ENCODE assay signal across 21 cellular contexts in the genomic region with DNA sequence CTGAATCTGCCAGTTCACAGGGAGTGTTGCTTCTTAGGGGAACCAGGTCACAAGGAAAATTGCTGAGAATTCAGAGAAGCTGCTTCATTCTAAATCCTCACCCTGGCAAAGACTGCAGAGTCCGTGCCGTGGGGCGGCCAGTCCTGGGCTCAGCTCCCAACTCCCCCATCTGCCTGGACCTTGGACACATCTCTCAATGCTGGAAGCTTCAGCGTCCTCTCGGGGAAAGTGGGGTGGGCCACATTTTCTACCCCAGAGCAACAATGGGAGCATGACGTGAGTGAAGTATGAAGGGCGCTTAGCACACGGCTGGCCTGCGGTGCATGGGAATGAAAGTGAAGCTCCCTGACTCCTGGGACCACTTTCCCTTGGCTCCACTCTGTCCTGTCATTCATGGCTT. TPM values are rescaled to one million over a fixed set of nuclear protein-coding genes. Genes with fewer than 3 reads are reported as not detected.
A peak's percentile ranks its signal among the peaks of the same experiment; 100 is the strongest.
DNase-seq lines count a peak whose midpoint lies in the region; ATAC-seq, FAIRE-seq and TF ChIP-seq lines count a peak whose summit lies in the region.
"Had no signal": no experiment of that assay in that cellular context is flagged by ENCODE, and none has a peak within 500 bp of the region (broad histone marks: within the 10 kb centered on the region; RNA-seq: fewer than 3 reads in every experiment).

No MANE protein-coding gene starts in this region.

- no peak for FAIRE-seq in GM19239 (lab: Jason Lieb, UNC)

- no peak overlapping the region for H3K4me2 ChIP-seq in hepatocyte

- H3K27me3 Mint-ChIP-seq in effector memory CD8-positive, alpha-beta T cell = no peaks in the 10 kb centered on the region
- H3K27me3 Mint-ChIP-seq in naive B cell = no peaks in the 10 kb centered on the region
- H3K27me3 Mint-ChIP-seq: activated naive CD8-positive, alpha-beta T cell had no signal

- CTCF ChIA-PET in RWPE1 (lab: Yijun Ruan, JAX) = interaction anchor here (0.8 to 1.1 kb wide), 2 partner anchors 11 to 222 kb away, joined by 3 to 4 read pairs; no protein-coding TSS in a partner anchor

- no peak overlapping the region for H3K4me3 ChIP-seq in hepatocyte
- H3K4me3 ChIP-seq: lung, SJCRH30 had no signal

- no peak overlapping the region for H3K4me3 Mint-ChIP-seq in effector memory CD8-positive, alpha-beta T cell
- H3K4me3 Mint-ChIP-seq in naive B cell = peak overlapping the region in 2 of 8 donors; percentile 29 to 64
- H3K4me3 Mint-ChIP-seq: activated naive CD8-positive, alpha-beta T cell; T-helper 17 cell had no signal

- no peaks in the 10 kb centered on the region for H3K9me2 ChIP-seq in hepatocyte (replicated peaks; ENCODE audit: insufficient read depth)

- peak; percentile 70 for DNase-seq in Ammon's horn (ENCODE audit: low spot score)
- peak; percentile 66 for DNase-seq in G401 (ENCODE audit: low spot score)
- no peak for DNase-seq in effector memory CD8-positive, alpha-beta T cell
- DNase-seq in naive B cell = no peak
- no peak for DNase-seq in hepatocyte (ENCODE audit: low spot score)
- DNase-seq in GM19239 (ENCODE audit: insufficient read length, low spot score) = no peak
- no peak for DNase-seq in activated CD4-positive, CD25-positive, alpha-beta regulatory T cell treated with anti-CD3 and anti-CD28 coated beads, Interleukin-2, amount 50 U/mL, for 72 hours
- DNase-seq in RWPE1 (ENCODE audit: low spot score) = no peak
- DNase-seq: activated CD4-positive, CD25-positive, alpha-beta regulatory T cell; COR-L47; IMR-90; NCI-H1436 treated with DMSO at 0.1 percent for 48 hours; NCI-H774; PC-3; SJCRH30; T-helper 17 cell had no signal

- H3K9me3 Mint-ChIP-seq in effector memory CD8-positive, alpha-beta T cell = no peaks in the 10 kb centered on the region
- peaks cover 0 to 4% (median 0%) of the 10 kb centered on the region in 7 donors for H3K9me3 Mint-ChIP-seq in naive B cell

- peaks cover 17 to 20% of the 10 kb centered on the region in 2 donors for H3K4me1 Mint-ChIP-seq in effector memory CD8-positive, alpha-beta T cell (ENCODE audit: low read depth in 2 of 2)
- H3K4me1 Mint-ChIP-seq in naive B cell = peaks cover 59 to 99% (median 89%) of the 10 kb centered on the region in 3 donors
- H3K4me1 Mint-ChIP-seq: T-helper 17 cell had no signal

- no peaks in the 10 kb centered on the region for H3K4me1 ChIP-seq in hepatocyte (ENCODE audit: insufficient read depth)

- peaks cover 13% of the 10 kb centered on the region for H3K36me3 Mint-ChIP-seq in effector memory CD8-positive, alpha-beta T cell (ENCODE audit: insufficient read depth)
- peaks cover 42 to 59% of the 10 kb centered on the region in 2 donors for H3K36me3 Mint-ChIP-seq in naive B cell

- no peak overlapping the region for H3K27ac ChIP-seq in hepatocyte
- H3K27ac ChIP-seq in RWPE1 = no peak overlapping the region
- H3K27ac ChIP-seq: HL-60, SJCRH30 had no signal

- H3K9me3 ChIP-seq in hepatocyte (ENCODE audit: low read depth) = no peaks in the 10 kb centered on the region
- H3K9me3 ChIP-seq: SJCRH30 had no signal

- in situ Hi-C loops in G401 (cut with HindIII; ENCODE audit: low sequenced_read_pairs) = no loop called here

- no peaks in the 10 kb centered on the region for H3K36me3 ChIP-seq in hepatocyte (replicated peaks; ENCODE audit: insufficient read depth, low read depth)
- H3K36me3 ChIP-seq: SJCRH30 had no signal

- TF ChIP-seq CTCF in hepatocyte (IDR thresholded peaks at IDR 0.05; ENCODE audit: poor library complexity) = no peak
- TF ChIP-seq CTCF in RWPE1 (conservative IDR thresholded peaks at IDR 0.05; ENCODE audit: low read depth) = no peak

- no peak overlapping the region for H2AFZ ChIP-seq in hepatocyte

- POLR2A ChIA-PET in RWPE1 (lab: Yijun Ruan, JAX; ENCODE audit: low non-redundant PET) = no interaction called here

- no peaks in the 10 kb centered on the region for H3K79me2 ChIP-seq in hepatocyte

- H3K27ac Mint-ChIP-seq in effector memory CD8-positive, alpha-beta T cell = peak overlapping the region; percentile 55 to 74
- H3K27ac Mint-ChIP-seq in naive B cell = peak overlapping the region; percentile 43 to 100 (median 87)
- H3K27ac Mint-ChIP-seq: activated naive CD8-positive, alpha-beta T cell; T-helper 17 cell had no signal

- WGBS in hepatocyte (ENCODE audit: low lambda C conversion rate, missing lambda C conversion rate) = 88% methylated on average over 9 of the region's 9 CpGs

- H3K27me3 ChIP-seq in hepatocyte = no peaks in the 10 kb centered on the region
- H3K27me3 ChIP-seq: SJCRH30 had no signal

- ATAC-seq in effector memory CD8-positive, alpha-beta T cell (replicated peaks) = no peak
- no peak for ATAC-seq in naive B cell (ENCODE audit: low read depth in 2 of 2)
- ATAC-seq: esophagus mucosa, PC-3, T-helper 17 cell had no signal

- no peaks in the 10 kb centered on the region for H4K20me1 ChIP-seq in hepatocyte (ENCODE audit: insufficient read depth, poor library complexity, severe bottlenecking)

RNA-seq across cellular contexts. Expression of gene HVCN1, which starts 31.2 kb away (rescaled TPM):
- total RNA-seq in G401 (2014; rRNA removed; shearing (Covaris generic)) = not detected in 2 replicates
- 100 to 1,000 TPM; 654 to 887 (median 845) TPM for polyA plus RNA-seq in naive B cell (ENCODE audit: low read depth in 6 of 6)
- 1.8 and 5.8 TPM in 2 replicates for total RNA-seq in hepatocyte
- polyA plus RNA-seq in hepatocyte = 5.6 and 8.9 TPM in 2 replicates
- total RNA-seq: MCF 10A had no signal

RNA-seq across cellular contexts. Expression of gene TCTN1, which starts 43.8 kb away (rescaled TPM):
- 24.8 and 28.4 TPM in 2 replicates for total RNA-seq in G401 (2014; rRNA removed; shearing (Covaris generic))
- polyA plus RNA-seq in naive B cell (ENCODE audit: low read depth in 6 of 6) = 100 to 1,000 TPM in 1 of 6 donors, 10 to 100 TPM in 5; 52.8 to 109 (median 84.3) TPM
- 36.8 and 40.6 TPM in 2 replicates for total RNA-seq in hepatocyte
- 39.0 and 40.9 TPM in 2 replicates for polyA plus RNA-seq in hepatocyte

Comparison
In these comparisons a context has a peak if more than half of its experiments do, and no peak if none do; other contexts are left out.
1. DNase-seq: peak in Ammon's horn (single experiment) and G401 (single experiment); none in effector memory CD8-positive, alpha-beta T cell (0 of 3), naive B cell (single experiment), hepatocyte (single experiment), GM19239 (single experiment), activated CD4-positive, CD25-positive, alpha-beta regulatory T cell treated with anti-CD3 and anti-CD28 coated beads, Interleukin-2, amount 50 U/mL, for 72 hours (single experiment) and RWPE1 (single experiment).